ENCODE assay signal across 18 cellular contexts in genomic region chr12:123528858-123529257, GRCh38. TPM values are rescaled to one million over a fixed set of nuclear protein-coding genes. Genes with fewer than 3 reads are reported as not detected.
DNase-seq lines count a peak whose midpoint lies in the region; ATAC-seq, FAIRE-seq and TF ChIP-seq lines count a peak whose summit lies in the region.
"Had no signal": no experiment of that assay in that cellular context is flagged by ENCODE, and none has a peak within 500 bp of the region (broad histone marks: within the 10 kb centered on the region; RNA-seq: fewer than 3 reads in every experiment).

No MANE protein-coding gene starts in this region.

- H3K4ac ChIP-seq in trophoblast cell (ENCODE audit: low read depth, low read length) = no peak overlapping the region

- TSS peak; percentile 40 for BruUV-seq in Panc1 (replicated peaks; lab: Mats Ljungman, UMichigan)
- BruUV-seq in K562 (replicated peaks; lab: Mats Ljungman, UMichigan) = no TSS peak

- no peaks in the 10 kb centered on the region for H4K20me1 ChIP-seq in K562 (replicated peaks; ENCODE audit: control insufficient read depth, insufficient read depth, low read length)

- peaks cover 9% of the 10 kb centered on the region for H3K79me1 ChIP-seq in trophoblast cell (ENCODE audit: low read length)

- no peak overlapping the region for H2BK120ac ChIP-seq in trophoblast cell (ENCODE audit: insufficient read depth, low read length, poor library complexity)

- peaks cover 27% of the 10 kb centered on the region for H3K36me3 ChIP-seq in left ventricle myocardium inferior
- no peaks in the 10 kb centered on the region; the same call in none of the 2 replicates for H3K36me3 ChIP-seq in Panc1 (ENCODE audit: control insufficient read depth, insufficient read depth, low read length)
- H3K36me3 ChIP-seq in K562 (ENCODE audit: control insufficient read depth, insufficient read depth, low read length) = peaks cover 31% of the 10 kb centered on the region; the same call in 2 of the 3 replicates
- peaks cover 7 to 17% of the 10 kb centered on the region in 2 experiments for H3K36me3 ChIP-seq in trophoblast cell (ENCODE audit: control insufficient read depth in 1 of 2, insufficient read depth in 2 of 2, low read length in 2 of 2)

- no peak overlapping the region for H4K8ac ChIP-seq in trophoblast cell (ENCODE audit: low read depth, low read length)

- CTCF ChIA-PET in Panc1 (lab: Charles Lee) = no interaction called here
- CTCF ChIA-PET in K562 (lab: Yijun Ruan, JAX; ENCODE audit: low intra/inter-chr PET ratio) = interaction anchor here (0.7 kb wide), 1 partner anchor 25 kb away, joined by 3 read pairs; no protein-coding TSS in a partner anchor

- 91% methylated on average over 5 of the region's 5 CpGs for WGBS in K562 (ENCODE audit: insufficient coverage, low coverage, missing lambda C conversion rate)
- WGBS in trophoblast cell (ENCODE audit: extremely low coverage, insufficient coverage, insufficient read length) = no CpG with 5 or more reads among the region's 5 CpGs

- in situ Hi-C loops in Panc1 (cut with HindIII; ENCODE audit: low pct_unique_long_range_greater_than_20kb, low sequenced_read_pairs) = no loop called here
- in situ Hi-C loops in K562 (cut with MboI) = no loop called here

- no peak overlapping the region for H4K12ac ChIP-seq in trophoblast cell (ENCODE audit: low read depth, low read length)

- no peak overlapping the region for H3K23ac ChIP-seq in trophoblast cell (ENCODE audit: low read length)

- peak overlapping the region; percentile 98 for H3K27ac ChIP-seq in left ventricle myocardium inferior (replicated peaks)
- H3K27ac ChIP-seq in Panc1 (ENCODE audit: low read length) = no peak overlapping the region
- no peak overlapping the region for H3K27ac ChIP-seq in K562 (ENCODE audit: extremely low read depth, low read depth, low read length)
- H3K27ac ChIP-seq in trophoblast cell (ENCODE audit: low read depth, low read length) = no peak overlapping the region
- H3K27ac ChIP-seq: BLaER1 had no signal

- DNase-seq in left ventricle myocardium inferior = no peak
- no peak for DNase-seq in Right ventricle myocardium superior
- DNase-seq in Panc1 (ENCODE audit: low read depth, low spot score) = no peak
- no peak for DNase-seq in K562 (ENCODE audit: extremely low read depth in 1 of 4, low spot score in 3 of 4)
- peak; percentile 91 to 94 for DNase-seq in trophoblast cell
- DNase-seq in activated T-cell treated with anti-CD3 and anti-CD28 coated beads, Interleukin-2, amount 50 U/mL, for 4 hours = no peak
- no peak for DNase-seq in islet precursor cell
- no peak for DNase-seq in NCI-H345 treated with DMSO at 0.1 percent for 48 hours (lab: John Stamatoyannopoulos, UW; ENCODE audit: unreplicated experiment)
- DNase-seq: 8988T; AML-193; CD8-positive, alpha-beta memory T cell; DMS53; GF-D8; HFFc6 had no signal

- no peak overlapping the region for H3K4me3 Mint-ChIP-seq in activated T-cell treated with anti-CD3 and anti-CD28 coated beads, Interleukin-2, amount 50 U/mL, for 4 hours
- H3K4me3 Mint-ChIP-seq: CD8-positive, alpha-beta memory T cell; HFFc6 had no signal

- no peak overlapping the region for H4K91ac ChIP-seq in trophoblast cell (ENCODE audit: low read depth, low read length)

- peaks cover 3% of the 10 kb centered on the region for H3K36me3 Mint-ChIP-seq in activated T-cell treated with anti-CD3 and anti-CD28 coated beads, Interleukin-2, amount 50 U/mL, for 4 hours (ENCODE audit: insufficient read depth)

- no peak overlapping the region for H3K4me2 ChIP-seq in K562 (ENCODE audit: insufficient read depth, low read length)
- no peak overlapping the region for H3K4me2 ChIP-seq in trophoblast cell (ENCODE audit: low read length)
- H3K4me2 ChIP-seq: BLaER1 had no signal

- H3K14ac ChIP-seq in trophoblast cell (ENCODE audit: low read length) = no peak overlapping the region

- peaks cover 29% of the 10 kb centered on the region for H3K79me2 ChIP-seq in K562 (ENCODE audit: control insufficient read depth, insufficient read depth, low read length)
- peaks cover 8% of the 10 kb centered on the region for H3K79me2 ChIP-seq in trophoblast cell (ENCODE audit: control insufficient read depth, insufficient read depth, low read length, poor library complexity)

- H2AK5ac ChIP-seq in trophoblast cell (ENCODE audit: low read length) = no peak overlapping the region

- no peaks in the 10 kb centered on the region for H3K9me3 Mint-ChIP-seq in activated T-cell treated with anti-CD3 and anti-CD28 coated beads, Interleukin-2, amount 50 U/mL, for 4 hours
- H3K9me3 Mint-ChIP-seq: CD8-positive, alpha-beta memory T cell; HFFc6 had no signal

- TF ChIP-seq EP300 in K562 (IDR thresholded peaks at IDR 0.05; ENCODE audit: low read length) = no peak

- no peak overlapping the region for H2BK5ac ChIP-seq in trophoblast cell (ENCODE audit: low read depth, low read length, poor library complexity)

- no peak overlapping the region for H3K18ac ChIP-seq in trophoblast cell (ENCODE audit: low read length)

- POLR2A ChIA-PET in Panc1 (lab: Charles Lee) (no interaction called here), K562 (lab: Yijun Ruan, JAX) (interaction anchor here (0.8 kb wide), 1 partner anchor 12 kb away, joined by 3 read pairs; no protein-coding TSS in a partner anchor)

- no peaks in the 10 kb centered on the region for H3K27me3 Mint-ChIP-seq in activated T-cell treated with anti-CD3 and anti-CD28 coated beads, Interleukin-2, amount 50 U/mL, for 4 hours (ENCODE audit: low read depth)
- H3K27me3 Mint-ChIP-seq: CD8-positive, alpha-beta memory T cell had no signal

- no peak for TF ChIP-seq POLR2A in K562 (conservative IDR thresholded peaks at IDR 0.05)

- intact Hi-C loops in left ventricle myocardium inferior (cut with micrococcal nuclease) = no loop called here
- intact Hi-C loops in Right ventricle myocardium superior (cut with DNase I) = no loop called here
- intact Hi-C loops in Panc1 (cut with micrococcal nuclease; ENCODE audit: unreplicated experiment) = no loop called here
- intact Hi-C loops in K562 (cut with micrococcal nuclease) = no loop called here

- H2AFZ ChIP-seq in K562 (ENCODE audit: low read depth, low read length) (no peak overlapping the region), trophoblast cell (ENCODE audit: insufficient read depth, low read length, poor library complexity) (no peak overlapping the region)

- H3K4me3 ChIP-seq in left ventricle myocardium inferior (no peak overlapping the region), Panc1 (ENCODE audit: low read depth in 2 of 2, low read length in 2 of 2) (no peak overlapping the region), K562 (no peak overlapping the region), trophoblast cell (ENCODE audit: low read depth, low read length) (no peak overlapping the region)
- H3K4me3 ChIP-seq: BLaER1, HAP-1 had no signal

- H3K9ac ChIP-seq in K562 (ENCODE audit: insufficient read depth in 1 of 2, low read depth in 2 of 2, low read length in 2 of 2) (no peak overlapping the region), trophoblast cell (ENCODE audit: low read length) (no peak overlapping the region)
- H3K9ac ChIP-seq: BLaER1 had no signal

- no peak overlapping the region for H2BK12ac ChIP-seq in trophoblast cell (ENCODE audit: low read length)

- no peak for ATAC-seq in Right ventricle myocardium superior (ENCODE audit: poor library complexity)
- no peak for ATAC-seq in Panc1
- no peak for ATAC-seq in K562
- no peak for ATAC-seq in activated T-cell treated with anti-CD3 and anti-CD28 coated beads, Interleukin-2, amount 50 U/mL, for 4 hours

- H3K9me3 ChIP-seq in left ventricle myocardium inferior (replicated peaks) (no peaks in the 10 kb centered on the region), Panc1 (ENCODE audit: control insufficient read depth, insufficient read depth, low read depth, low read length) (no peaks in the 10 kb centered on the region), K562 (replicated peaks; ENCODE audit: control insufficient read depth, insufficient read depth, low read depth, low read length) (no peaks in the 10 kb centered on the region), trophoblast cell (ENCODE audit: insufficient read depth, low read depth, low read length) (peaks cover 1% of the 10 kb centered on the region)
- H3K9me3 ChIP-seq: BLaER1, HAP-1 had no signal

- no peaks in the 10 kb centered on the region for H3K9me1 ChIP-seq in K562 (ENCODE audit: control insufficient read depth, insufficient read depth, low read length)

- TF ChIP-seq CTCF in left ventricle myocardium inferior (IDR thresholded peaks at IDR 0.05; ENCODE audit: borderline replicate concordance) (no peak), Panc1 (IDR thresholded peaks at IDR 0.05) (no peak), K562 (IDR thresholded peaks at IDR 0.05 in 2 of 3, conservative IDR thresholded peaks at IDR 0.05 in 1 of 3; ENCODE audit: insufficient read depth in 2 of 3, low read depth in 1 of 3, low read length in 3 of 3) (no peak)

- H3K4me1 Mint-ChIP-seq in activated T-cell treated with anti-CD3 and anti-CD28 coated beads, Interleukin-2, amount 50 U/mL, for 4 hours (ENCODE audit: low read depth) = peaks cover 16% of the 10 kb centered on the region

- H3K4me1 ChIP-seq in left ventricle myocardium inferior = peaks cover 71% of the 10 kb centered on the region
- peaks cover 15% of the 10 kb centered on the region for H3K4me1 ChIP-seq in Panc1 (ENCODE audit: control insufficient read depth, insufficient read depth, low read length)
- peaks cover 13 to 14% of the 10 kb centered on the region in 2 experiments for H3K4me1 ChIP-seq in K562 (replicated peaks in 1 of 2; ENCODE audit: control insufficient read depth in 2 of 2, insufficient read depth in 2 of 2, low read length in 2 of 2)
- peaks cover 5 to 14% of the 10 kb centered on the region in 2 experiments for H3K4me1 ChIP-seq in trophoblast cell (ENCODE audit: control insufficient read depth in 1 of 2, insufficient read depth in 2 of 2, low read length in 2 of 2)

- no peaks in the 10 kb centered on the region for H3K27me3 ChIP-seq in left ventricle myocardium inferior (ENCODE audit: low read depth)
- no peaks in the 10 kb centered on the region for H3K27me3 ChIP-seq in Panc1 (ENCODE audit: control insufficient read depth, insufficient read depth, low read length)
- no peaks in the 10 kb centered on the region; a peak in 1 of 5 replicates for H3K27me3 ChIP-seq in K562 (ENCODE audit: control insufficient read depth in 2 of 2, insufficient read depth in 2 of 2, low read length in 2 of 2)
- H3K27me3 ChIP-seq in trophoblast cell (ENCODE audit: insufficient read depth, low read length) = no peaks in the 10 kb centered on the region
- H3K27me3 ChIP-seq: BLaER1 had no signal

- peak; percentile 15 for FAIRE-seq in K562 (lab: Jason Lieb, UNC)
- FAIRE-seq: GM19239, H1 had no signal

- no peak for TF ChIP-seq RAD21 in K562 (CRISPR knock-in tag; conservative IDR thresholded peaks at IDR 0.05 in 1 of 2, IDR thresholded peaks at IDR 0.05 in 1 of 2)

RNA-seq across cellular contexts. Expression of gene RILPL1, which starts 4.7 kb away (rescaled TPM):
- 89.7 TPM for total RNA-seq in left ventricle myocardium inferior
- total RNA-seq in Right ventricle myocardium superior = 92.4 TPM
- total RNA-seq in Panc1 (2021; ENCODE audit: unreplicated experiment) = 16.2 TPM
- polyA plus RNA-seq in Panc1 (2012; ENCODE audit: insufficient read length) = 26.0 TPM
- total RNA-seq in K562 (2011; cell fraction: chromatin; rRNA removed; ENCODE audit: low replicate concordance) = 26.0 and 37.1 TPM in 2 replicates
- total RNA-seq in K562 (2011; cell fraction: nucleolus; rRNA removed) = 16.8 and 21.4 TPM in 2 replicates
- total RNA-seq in K562 (2011; cell fraction: nucleoplasm; rRNA removed) = 23.3 and 34.0 TPM in 2 replicates
- total RNA-seq in K562 (2014; rRNA removed) = 10.0 and 15.2 TPM in 2 replicates
- 2.2 and 3.8 TPM in 2 replicates for total RNA-seq in K562 (2014; rRNA removed; fragmentation: Illumina TruSeq; extraction: Trizol)
- total RNA-seq in K562 (2015; rRNA removed; fragmentation: Illumina TruSeq; extraction: Trizol) = 5.1 and 5.8 TPM in 2 replicates
- total RNA-seq in K562 (2021) = 10.6 and 12.1 TPM in 2 replicates
- polyA plus RNA-seq in K562 (2011; rRNA removed) = 8.6 and 11.7 TPM in 2 replicates
- polyA plus RNA-seq in K562 (2011; cell fraction: cytosol; rRNA removed) = 15.1 and 17.0 TPM in 2 replicates
- 16.2 and 23.6 TPM in 2 replicates for polyA plus RNA-seq in K562 (2011; cell fraction: nucleus; rRNA removed)
- polyA plus RNA-seq in K562 (2012) = 8.3 and 11.4 TPM in 2 replicates
- polyA plus RNA-seq in K562 (2014; fragmentation: Illumina TruSeq; extraction: Trizol) = 7.8 and 8.8 TPM in 2 replicates
- polyA plus RNA-seq in K562 (2014; fragmentation: Nextera tagmentation; extraction: Ambion mirVana) = under 1 TPM; 0.25 to 0.36 TPM
- polyA plus RNA-seq in K562 (2014; rRNA removed) = 9.4 and 9.6 TPM in 2 replicates
- polyA minus RNA-seq in K562 (2011; rRNA and poly(A)+ RNA removed) = 6.4 and 8.2 TPM in 2 replicates
- 8.4 and 11.6 TPM in 2 replicates for polyA minus RNA-seq in K562 (2011; cell fraction: cytosol; rRNA and poly(A)+ RNA removed)
- 7.7 and 9.6 TPM in 2 replicates for polyA minus RNA-seq in K562 (2011; cell fraction: nucleus; rRNA and poly(A)+ RNA removed)
- polyA plus RNA-seq in trophoblast cell (2013) = 37.6 TPM in 2 replicates
- 1 to 10 TPM; 2.6 to 3.3 (median 2.9) TPM for total RNA-seq in activated T-cell treated with anti-CD3 and anti-CD28 coated beads, Interleukin-2, amount 50 U/mL, for 4 hours

RNA-seq across cellular contexts. Expression of gene TMED2, which starts 55.5 kb away (rescaled TPM):
- total RNA-seq in left ventricle myocardium inferior (152 TPM), Right ventricle myocardium superior (155 TPM), Panc1 (2021; ENCODE audit: unreplicated experiment) (282 TPM), K562 (2014; rRNA removed) (121 and 146 TPM in 2 replicates), K562 (2014; rRNA removed; fragmentation: Illumina TruSeq; extraction: Trizol) (190 and 208 TPM in 2 replicates), K562 (2015; rRNA removed; fragmentation: Illumina TruSeq; extraction: Trizol) (192 and 207 TPM in 2 replicates), K562 (2021) (191 and 217 TPM in 2 replicates)
- 189 TPM for polyA plus RNA-seq in Panc1 (2012; ENCODE audit: insufficient read length)
- total RNA-seq in K562 (2011; cell fraction: chromatin; rRNA removed; ENCODE audit: low replicate concordance) = 108 and 173 TPM in 2 replicates
- 129 and 135 TPM in 2 replicates for total RNA-seq in K562 (2011; cell fraction: nucleolus; rRNA removed)
- total RNA-seq in K562 (2011; cell fraction: nucleoplasm; rRNA removed) = 257 and 377 TPM in 2 replicates
- polyA plus RNA-seq in K562 (2011; rRNA removed) (158 and 206 TPM in 2 replicates), K562 (2014; fragmentation: Illumina TruSeq; extraction: Trizol) (168 and 192 TPM in 2 replicates), K562 (2014; fragmentation: Nextera tagmentation; extraction: Ambion mirVana) (100 to 1,000 TPM; 103 to 114 TPM), K562 (2014; rRNA removed) (142 and 146 TPM in 2 replicates)
- polyA plus RNA-seq in K562 (2011; cell fraction: cytosol; rRNA removed) = 61.8 and 125 TPM in 2 replicates
- polyA plus RNA-seq in K562 (2011; cell fraction: nucleus; rRNA removed) = 29.3 and 49.1 TPM in 2 replicates
- polyA plus RNA-seq in K562 (2012) = 172 and 199 TPM in 2 replicates
- polyA minus RNA-seq in K562 (2011; rRNA and poly(A)+ RNA removed) = 190 and 210 TPM in 2 replicates
- 77.7 and 89.5 TPM in 2 replicates for polyA minus RNA-seq in K562 (2011; cell fraction: cytosol; rRNA and poly(A)+ RNA removed)
- polyA minus RNA-seq in K562 (2011; cell fraction: nucleus; rRNA and poly(A)+ RNA removed) = 19.1 and 43.2 TPM in 2 replicates
- polyA plus RNA-seq in trophoblast cell (2013) = 269 and 271 TPM in 2 replicates
- total RNA-seq in activated T-cell treated with anti-CD3 and anti-CD28 coated beads, Interleukin-2, amount 50 U/mL, for 4 hours = 100 to 1,000 TPM; 204 to 222 (median 206) TPM

Comparison
In these comparisons a context has a peak if more than half of its experiments do, and no peak if none do; other contexts are left out.
1. DNase-seq: peak in trophoblast cell (2 of 2); none in left ventricle myocardium inferior (single experiment), Right ventricle myocardium superior (single experiment), Panc1 (single experiment), K562 (0 of 4), activated T-cell treated with anti-CD3 and anti-CD28 coated beads, Interleukin-2, amount 50 U/mL, for 4 hours (single experiment), islet precursor cell (single experiment) and NCI-H345 treated with DMSO at 0.1 percent for 48 hours (single experiment).